ENCODE assay signal across 21 cellular contexts in the genomic region with DNA sequence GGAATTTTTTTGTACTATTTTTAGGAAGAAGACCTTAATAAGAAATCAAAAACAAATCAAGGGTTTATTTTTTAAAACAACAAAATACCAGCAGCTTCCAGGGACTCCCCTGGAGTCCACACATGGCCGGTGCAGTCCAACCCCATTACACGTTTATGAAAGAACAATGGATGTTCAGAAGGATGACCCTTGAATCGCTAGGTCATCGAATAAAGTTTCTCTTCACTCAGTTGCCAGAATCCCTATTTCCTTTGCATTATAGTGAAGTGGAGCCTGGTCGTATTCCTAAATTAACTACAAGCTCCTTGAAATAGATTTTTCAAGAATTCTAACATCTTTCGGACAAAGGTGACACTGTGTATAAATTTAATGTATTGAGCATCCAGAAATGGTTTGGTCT.
A peak's percentile ranks its signal among the peaks of the same experiment; 100 is the strongest.
DNase-seq lines count a peak whose midpoint lies in the region; ATAC-seq, FAIRE-seq and TF ChIP-seq lines count a peak whose summit lies in the region.
"Had no signal": no experiment of that assay in that cellular context is flagged by ENCODE, and none has a peak within 500 bp of the region (broad histone marks: within the 10 kb centered on the region; RNA-seq: fewer than 3 reads in every experiment).

No MANE protein-coding gene starts in this region.

- H3K27me3 ChIP-seq in IMR-90 (ENCODE audit: control insufficient read depth, insufficient read depth, low read length) (peaks cover 2% of the 10 kb centered on the region; the same call in 1 of the 2 replicates), PC-9 (ENCODE audit: insufficient read depth, low read depth) (no peaks in the 10 kb centered on the region)
- H3K27me3 ChIP-seq: BLaER1 had no signal

- no peak overlapping the region for H3K9ac ChIP-seq in IMR-90 (ENCODE audit: low read depth, low read length)
- H3K9ac ChIP-seq: BLaER1, GM23248 had no signal

- WGBS in IMR-90 (ENCODE audit: extremely low coverage in 2 of 2, insufficient read length in 1 of 2), 2 experiments, result no CpG with 5 or more reads among the region's 6 CpGs

- in situ Hi-C loops in IMR-90 (cut with MboI; ENCODE audit: low sequenced_read_pairs), result no loop called here

- no peak for TF ChIP-seq RAD21 in IMR-90 (IDR thresholded peaks at IDR 0.05; ENCODE audit: low read length)

- H3K79me2 ChIP-seq in PC-9 (ENCODE audit: low read depth), result no peaks in the 10 kb centered on the region

- peaks cover 20% of the 10 kb centered on the region for H3K4me1 Mint-ChIP-seq in type B pancreatic cell (ENCODE audit: unreplicated experiment)
- H3K4me1 Mint-ChIP-seq in activated naive CD8-positive, alpha-beta T cell treated with anti-CD3 and anti-CD28 coated beads, Interleukin-2, amount 50 U/mL, for 24 hours, result peaks cover 43% of the 10 kb centered on the region

- dilution Hi-C loops in IMR-90 (cut with HindIII; ENCODE audit: low sequenced_read_pairs, unreplicated experiment), result no loop called here

- H3K27me3 Mint-ChIP-seq in type B pancreatic cell, result peaks cover 9% of the 10 kb centered on the region
- H3K27me3 Mint-ChIP-seq in activated naive CD8-positive, alpha-beta T cell treated with anti-CD3 and anti-CD28 coated beads, Interleukin-2, amount 50 U/mL, for 24 hours, result peaks cover 13% of the 10 kb centered on the region

- BruUV-seq in IMR-90 (replicated peaks; lab: Mats Ljungman, UMichigan) (no TSS peak), PC-9 (replicated peaks; lab: Mats Ljungman, UMichigan) (no TSS peak)

- no peaks in the 10 kb centered on the region for H4K20me1 ChIP-seq in IMR-90 (ENCODE audit: insufficient read depth, low read length)
- H4K20me1 ChIP-seq in PC-9 (ENCODE audit: insufficient read depth), result no peaks in the 10 kb centered on the region
- H4K20me1 ChIP-seq: BLaER1 had no signal

- H3K36me3 Mint-ChIP-seq in type B pancreatic cell, result no peaks in the 10 kb centered on the region
- no peaks in the 10 kb centered on the region for H3K36me3 Mint-ChIP-seq in activated naive CD8-positive, alpha-beta T cell treated with anti-CD3 and anti-CD28 coated beads, Interleukin-2, amount 50 U/mL, for 24 hours (ENCODE audit: low read depth)

- no peak overlapping the region for H4K5ac ChIP-seq in IMR-90 (ENCODE audit: low read depth, low read length)

- H2AK5ac ChIP-seq in IMR-90 (ENCODE audit: low read depth, low read length), result no peak overlapping the region

- no peaks in the 10 kb centered on the region for H3K9me3 Mint-ChIP-seq in type B pancreatic cell
- H3K9me3 Mint-ChIP-seq in activated naive CD8-positive, alpha-beta T cell treated with anti-CD3 and anti-CD28 coated beads, Interleukin-2, amount 50 U/mL, for 24 hours, result no peaks in the 10 kb centered on the region
- H3K9me3 Mint-ChIP-seq: CD8-positive, alpha-beta T cell had no signal

- H2BK15ac ChIP-seq in IMR-90 (ENCODE audit: low read depth, low read length), result no peak overlapping the region

- no peak overlapping the region for H2AFZ ChIP-seq in IMR-90 (replicated peaks; ENCODE audit: low read length, poor library complexity)
- no peak overlapping the region for H2AFZ ChIP-seq in PC-9
- H2AFZ ChIP-seq: GM23248 had no signal

- no peak overlapping the region for H3K27ac Mint-ChIP-seq in type B pancreatic cell
- no peak overlapping the region for H3K27ac Mint-ChIP-seq in activated naive CD8-positive, alpha-beta T cell treated with anti-CD3 and anti-CD28 coated beads, Interleukin-2, amount 50 U/mL, for 24 hours
- H3K27ac Mint-ChIP-seq: B cell; CD8-positive, alpha-beta T cell had no signal

- H4K91ac ChIP-seq in IMR-90 (ENCODE audit: insufficient read depth, low read depth, low read length), result no peak overlapping the region

- no peaks in the 10 kb centered on the region for H3K36me3 ChIP-seq in IMR-90 (ENCODE audit: control insufficient read depth, insufficient read depth, low read length)
- no peaks in the 10 kb centered on the region for H3K36me3 ChIP-seq in PC-9 (ENCODE audit: low read depth)
- H3K36me3 ChIP-seq: BLaER1 had no signal

- H3K4me3 ChIP-seq in IMR-90 (ENCODE audit: insufficient read depth, low read depth, low read length) (no peak overlapping the region), PC-9 (no peak overlapping the region)
- H3K4me3 ChIP-seq: BLaER1, GM23248 had no signal

- no peak for DNase-seq in IMR-90
- DNase-seq in PC-9, result peak in 1 of 2 experiments; percentile 23
- DNase-seq in dermis blood vessel endothelial cell, result peak; percentile 28
- DNase-seq in type B pancreatic cell (ENCODE audit: extremely low spot score, unreplicated experiment), result no peak
- DNase-seq in activated naive CD8-positive, alpha-beta T cell treated with anti-CD3 and anti-CD28 coated beads, Interleukin-2, amount 50 U/mL, for 24 hours, result no peak
- no peak for DNase-seq in GM19239 (ENCODE audit: insufficient read length, low spot score)
- DNase-seq: Caco-2; CD4-positive, CD25-positive, alpha-beta regulatory T cell; CD8-positive, alpha-beta T cell; DMS153; DND-41; GM23248; H7; HCEC 1CT had no signal

- CTCF ChIA-PET in IMR-90 (lab: Yijun Ruan, JAX), result no interaction called here
- CTCF ChIA-PET in PC-9 (lab: Charles Lee), result no interaction called here

- H3K79me1 ChIP-seq in IMR-90 (ENCODE audit: low read depth in 1 of 2, low read length in 2 of 2), result no peaks in the 10 kb centered on the region

- no peak overlapping the region for H2BK20ac ChIP-seq in IMR-90 (ENCODE audit: low read depth, low read length)

- no peak overlapping the region for H3K4ac ChIP-seq in IMR-90 (ENCODE audit: low read depth, low read length)

- H3K14ac ChIP-seq in IMR-90 (replicated peaks; ENCODE audit: low read depth, low read length), result no peak overlapping the region

- H3K4me2 ChIP-seq in IMR-90 (ENCODE audit: low read depth, low read length) (no peak overlapping the region), PC-9 (no peak overlapping the region)
- H3K4me2 ChIP-seq: BLaER1 had no signal

- H2BK5ac ChIP-seq in IMR-90 (ENCODE audit: low read depth, low read length, poor library complexity, severe bottlenecking), result no peak overlapping the region

- H3F3A ChIP-seq in PC-9 (ENCODE audit: insufficient read depth, low read depth), result peaks cover 51% of the 10 kb centered on the region

- H3K4me3 Mint-ChIP-seq in type B pancreatic cell, result no peak overlapping the region
- H3K4me3 Mint-ChIP-seq in activated naive CD8-positive, alpha-beta T cell treated with anti-CD3 and anti-CD28 coated beads, Interleukin-2, amount 50 U/mL, for 24 hours, result no peak overlapping the region
- H3K4me3 Mint-ChIP-seq: B cell; CD4-positive, CD25-positive, alpha-beta regulatory T cell; CD8-positive, alpha-beta T cell had no signal

- peaks cover 8% of the 10 kb centered on the region for H3K9me1 ChIP-seq in IMR-90 (ENCODE audit: insufficient read depth, low read length)

- no peak overlapping the region for H3K56ac ChIP-seq in IMR-90 (ENCODE audit: extremely low read depth, insufficient read depth, low read length)

- H3K18ac ChIP-seq in IMR-90 (ENCODE audit: low read depth, low read length), result no peak overlapping the region

- H2AK9ac ChIP-seq in IMR-90 (replicated peaks; ENCODE audit: low read depth, low read length, poor library complexity), result no peak overlapping the region

- no peak overlapping the region for H3K23ac ChIP-seq in IMR-90 (ENCODE audit: low read depth, low read length)

- no peak for TF ChIP-seq POLR2A in IMR-90 (IDR thresholded peaks at IDR 0.05; ENCODE audit: low read depth, low read length)

- H3K9me3 ChIP-seq in IMR-90 (ENCODE audit: control insufficient read depth, insufficient read depth, low read length), result no peaks in the 10 kb centered on the region
- H3K9me3 ChIP-seq in PC-9 (ENCODE audit: insufficient read depth, low read depth), result no peaks in the 10 kb centered on the region
- H3K9me3 ChIP-seq: BLaER1, Caco-2 had no signal

- H3K4me1 ChIP-seq in IMR-90 (ENCODE audit: control insufficient read depth, insufficient read depth, low read length), result peaks cover 7% of the 10 kb centered on the region
- H3K4me1 ChIP-seq in PC-9 (replicated peaks; ENCODE audit: insufficient read depth), result peaks cover 50% of the 10 kb centered on the region

- H4K8ac ChIP-seq in IMR-90 (ENCODE audit: low read depth in 2 of 2, low read length in 2 of 2), result no peak overlapping the region

- ATAC-seq in IMR-90 (ENCODE audit: low read depth) (no peak), HG02973 (IDR thresholded peaks at IDR 0.05; ENCODE audit: unreplicated experiment) (no peak)
- ATAC-seq in activated naive CD8-positive, alpha-beta T cell treated with anti-CD3 and anti-CD28 coated beads, Interleukin-2, amount 50 U/mL, for 24 hours, result no peak
- ATAC-seq: CD8-positive, alpha-beta T cell had no signal

- H3K27ac ChIP-seq in IMR-90 (ENCODE audit: insufficient read depth, low read length) (no peak overlapping the region), PC-9 (0 out of 2 replicates have a peak overlapping the region, but pooled peaks have one; percentile 5)
- H3K27ac ChIP-seq: BLaER1, C4-2B, GM23248 had no signal

- no peak overlapping the region; the same call in none of the 2 replicates for H2BK120ac ChIP-seq in IMR-90 (ENCODE audit: low read depth, low read length)

- H3K9me2 ChIP-seq in PC-9 (ENCODE audit: insufficient read depth), result no peaks in the 10 kb centered on the region

- TF ChIP-seq CTCF in IMR-90 (conservative IDR thresholded peaks at IDR 0.05; ENCODE audit: low read depth, low read length) (no peak), PC-9 (conservative IDR thresholded peaks at IDR 0.05) (no peak), type B pancreatic cell (conservative IDR thresholded peaks at IDR 0.05) (peak; percentile 43)

- no peak for FAIRE-seq in GM19239 (lab: Jason Lieb, UNC)
- FAIRE-seq: A204.1, GM12892, H1 had no signal

- intact Hi-C loops in IMR-90 (cut with micrococcal nuclease) (no loop called here), PC-9 (cut with micrococcal nuclease; ENCODE audit: unreplicated experiment) (no loop called here)

- POLR2A ChIA-PET in IMR-90 (lab: Charles Lee; ENCODE audit: unreplicated experiment) (no interaction called here), PC-9 (lab: Charles Lee; ENCODE audit: unreplicated experiment) (interaction anchor here (0.6 kb wide), 1 partner anchor 103 kb away, joined by 6 read pairs; no protein-coding TSS in a partner anchor)

TF ChIP-seq in IMR-90, 13 proteins besides CTCF, POLR2A, EP300 and RAD21 (continues in another document):
- TF ChIP-seq MAFK (IDR thresholded peaks at IDR 0.05; ENCODE audit: low read depth, low read length) (peak; percentile 17; the same call in 1 of the 2 replicates), RCOR1 (IDR thresholded peaks at IDR 0.05; ENCODE audit: insufficient replicate concordance, low read length) (no peak), RFX5 (IDR thresholded peaks at IDR 0.05; ENCODE audit: low read depth, low read length) (no peak), MAZ (IDR thresholded peaks at IDR 0.05; ENCODE audit: borderline replicate concordance, low read depth, low read length) (no peak)
- TF ChIP-seq, protein P1, sequence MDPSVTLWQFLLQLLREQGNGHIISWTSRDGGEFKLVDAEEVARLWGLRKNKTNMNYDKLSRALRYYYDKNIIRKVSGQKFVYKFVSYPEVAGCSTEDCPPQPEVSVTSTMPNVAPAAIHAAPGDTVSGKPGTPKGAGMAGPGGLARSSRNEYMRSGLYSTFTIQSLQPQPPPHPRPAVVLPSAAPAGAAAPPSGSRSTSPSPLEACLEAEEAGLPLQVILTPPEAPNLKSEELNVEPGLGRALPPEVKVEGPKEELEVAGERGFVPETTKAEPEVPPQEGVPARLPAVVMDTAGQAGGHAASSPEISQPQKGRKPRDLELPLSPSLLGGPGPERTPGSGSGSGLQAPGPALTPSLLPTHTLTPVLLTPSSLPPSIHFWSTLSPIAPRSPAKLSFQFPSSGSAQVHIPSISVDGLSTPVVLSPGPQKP (IDR thresholded peaks at IDR 0.05; ENCODE audit: borderline replicate concordance, low read depth, low read length), result no peak
